ENCODE assay signal across 10 cellular contexts in the genomic region with DNA sequence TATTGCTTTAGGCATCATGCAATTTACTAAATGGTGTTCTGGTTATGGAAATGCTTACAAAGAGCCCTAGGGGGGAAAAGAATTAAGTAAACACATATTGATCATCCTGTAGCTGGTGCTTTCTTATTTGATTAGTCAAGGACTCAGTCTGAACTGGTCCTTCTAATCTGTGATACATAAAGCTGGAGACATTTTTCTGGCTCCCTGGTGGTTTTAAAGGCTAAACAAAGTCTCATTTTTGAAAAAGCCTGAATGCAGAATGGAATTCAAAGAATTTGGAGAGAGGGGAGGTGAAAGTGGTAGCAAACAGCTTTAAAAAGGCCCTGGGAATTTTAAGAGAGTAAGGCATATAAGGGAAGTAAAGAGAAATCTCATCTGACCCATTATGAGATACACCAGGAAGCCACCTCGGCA.
DNase-seq lines count a peak whose midpoint lies in the region; ATAC-seq, FAIRE-seq and TF ChIP-seq lines count a peak whose summit lies in the region.
"Had no signal": no experiment of that assay in that cellular context is flagged by ENCODE, and none has a peak within 500 bp of the region (broad histone marks: within the 10 kb centered on the region; RNA-seq: fewer than 3 reads in every experiment).

No MANE protein-coding gene starts in this region.

- 13 to 19% methylated on average over 1 of the region's 1 CpG for WGBS in thyroid gland, 2 donors

- H3K4me1 ChIP-seq in thyroid gland = peaks cover 31 to 68% of the 10 kb centered on the region in 2 donors
- H3K4me1 ChIP-seq in right atrium auricular region = peaks cover 0 to 39% of the 10 kb centered on the region in 2 donors

- DNase-seq in H54 (ENCODE audit: insufficient read length, low spot score) = peak; percentile 6
- peak; percentile 26 for DNase-seq in SK-N-DZ (ENCODE audit: low spot score)
- peak; percentile 20 for DNase-seq in hepatic stellate cell (ENCODE audit: low spot score)
- DNase-seq in thyroid gland = no peak
- DNase-seq in dorsolateral prefrontal cortex = no peak
- DNase-seq in right atrium auricular region (ENCODE audit: low spot score) = no peak
- DNase-seq: activated CD4-positive, alpha-beta T cell treated with anti-CD3 and anti-CD28 coated beads for 36 hours; activated naive CD4-positive, alpha-beta T cell treated with Interleukin-2 at 50 U/mL for 16 hours had no signal

- ATAC-seq in GM19455 (IDR thresholded peaks at IDR 0.05; ENCODE audit: unreplicated experiment) (no peak), HG02938 (IDR thresholded peaks at IDR 0.05; ENCODE audit: unreplicated experiment) (no peak)
- ATAC-seq: activated CD4-positive, alpha-beta T cell treated with anti-CD3 and anti-CD28 coated beads for 36 hours had no signal

- no peaks in the 10 kb centered on the region for H3K36me3 ChIP-seq in thyroid gland
- H3K36me3 ChIP-seq in right atrium auricular region = peaks cover 5% of the 10 kb centered on the region

- peak; percentile 30 for FAIRE-seq in H54 (lab: Jason Lieb, UNC)

- TF ChIP-seq CTCF in thyroid gland (IDR thresholded peaks at IDR 0.05) (no peak), dorsolateral prefrontal cortex (IDR thresholded peaks at IDR 0.05 in 54 of 56, conservative IDR thresholded peaks at IDR 0.05 in 2 of 56; ENCODE audit: low read depth in 1 of 56, partially characterized antibody in 56 of 56) (no peak), right atrium auricular region (IDR thresholded peaks at IDR 0.05) (no peak)

- H3K27me3 ChIP-seq in thyroid gland = no peaks in the 10 kb centered on the region
- H3K27me3 ChIP-seq in dorsolateral prefrontal cortex = peaks cover 0 to 4% (median 0%) of the 10 kb centered on the region in 45 donors
- no peaks in the 10 kb centered on the region for H3K27me3 ChIP-seq in right atrium auricular region

- no peaks in the 10 kb centered on the region for H3K9me3 ChIP-seq in thyroid gland
- no peaks in the 10 kb centered on the region for H3K9me3 ChIP-seq in right atrium auricular region

- H3K4me3 ChIP-seq in thyroid gland (replicated peaks in 1 of 3) (no peak overlapping the region), dorsolateral prefrontal cortex (no peak overlapping the region), right atrium auricular region (no peak overlapping the region)

- TF ChIP-seq POLR2A in H54 (IDR thresholded peaks at IDR 0.05; ENCODE audit: low read depth, low read length) (no peak), thyroid gland (IDR thresholded peaks at IDR 0.05) (no peak)

- intact Hi-C loops in thyroid gland (cut with DNase I) (no loop called here), dorsolateral prefrontal cortex (cut with DNase I) (no loop called here)

- H3K27ac ChIP-seq in thyroid gland (peak overlapping the region; percentile 72 to 79 (median 75)), dorsolateral prefrontal cortex (peak overlapping the region in 1 of 59 donors; percentile 33), right atrium auricular region (no peak overlapping the region)

Comparison
In these comparisons a context has a peak if more than half of its experiments do, and no peak if none do; other contexts are left out.
1. DNase-seq: peak in H54 (single experiment), SK-N-DZ (single experiment) and hepatic stellate cell (single experiment); none in thyroid gland (0 of 2), dorsolateral prefrontal cortex (0 of 10) and right atrium auricular region (single experiment).
2. H3K27ac ChIP-seq: peak in thyroid gland (3 of 3); none in right atrium auricular region (0 of 2).